ENCODE assay signal across 11 cellular contexts in the genomic region with DNA sequence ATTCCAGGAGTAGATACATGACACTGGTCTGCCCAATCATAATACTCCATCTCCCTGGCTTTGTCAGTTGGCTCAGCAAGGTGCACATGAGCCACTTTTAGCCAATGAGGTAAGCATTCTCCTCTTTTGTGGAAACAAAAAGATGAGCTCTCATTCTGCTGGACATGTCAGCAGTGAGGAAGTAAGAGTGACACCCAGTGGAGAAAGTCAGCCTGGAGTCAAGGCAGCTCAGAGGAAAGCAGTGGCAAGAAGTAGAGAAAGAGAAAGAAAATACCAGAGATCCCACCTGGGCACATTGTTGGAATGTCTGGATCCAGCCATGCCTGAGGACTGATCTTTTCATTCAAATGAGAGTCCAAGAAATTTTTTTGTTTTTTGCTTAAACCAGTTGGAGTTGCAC.
DNase-seq lines count a peak whose midpoint lies in the region; ATAC-seq, FAIRE-seq and TF ChIP-seq lines count a peak whose summit lies in the region.
"Had no signal": no experiment of that assay in that cellular context is flagged by ENCODE, and none has a peak within 500 bp of the region (broad histone marks: within the 10 kb centered on the region; RNA-seq: fewer than 3 reads in every experiment).

No MANE protein-coding gene starts in this region.

- intact Hi-C loops in gastrocnemius medialis (cut with DNase I; ENCODE audit: low total_unique reads), result no loop called here

- H3K36me3 Mint-ChIP-seq in activated T-cell treated with anti-CD3 and anti-CD28 coated beads, Interleukin-2, amount 50 U/mL, for 72 hours (ENCODE audit: insufficient read depth in 2 of 2), result no peaks in the 10 kb centered on the region
- no peaks in the 10 kb centered on the region for H3K36me3 Mint-ChIP-seq in activated T-cell treated with anti-CD3 and anti-CD28 coated beads, Interleukin-2, amount 50 U/mL, for 24 hours (ENCODE audit: low read depth)
- no peaks in the 10 kb centered on the region for H3K36me3 Mint-ChIP-seq in brain

- H3K4me1 ChIP-seq in small intestine (ENCODE audit: control insufficient read depth in 2 of 2, insufficient read depth in 1 of 2, low read depth in 1 of 2, low read length in 1 of 2) (no peaks in the 10 kb centered on the region), gastrocnemius medialis (no peaks in the 10 kb centered on the region)
- H3K4me1 ChIP-seq: esophagus muscularis mucosa, prostate gland had no signal

- peak in 1 of 2 donors; percentile 15 for DNase-seq in activated T-cell treated with anti-CD3 and anti-CD28 coated beads, Interleukin-2, amount 50 U/mL, for 72 hours
- DNase-seq in activated T-cell treated with anti-CD3 and anti-CD28 coated beads, Interleukin-2, amount 50 U/mL, for 24 hours, result no peak
- DNase-seq in NCI-H1436 treated with DMSO at 0.1 percent for 48 hours (lab: John Stamatoyannopoulos, UW) (peak; percentile 13), small intestine (peak; percentile 1), GM12892 (ENCODE audit: insufficient read length) (no peak), gastrocnemius medialis (no peak)
- DNase-seq: NCI-H2081 treated with DMSO at 0.1 percent for 48 hours had no signal

- H3K4me3 ChIP-seq in small intestine (ENCODE audit: low read depth in 1 of 2, low read length in 2 of 2) (no peak overlapping the region), gastrocnemius medialis (no peak overlapping the region)
- H3K4me3 ChIP-seq: esophagus muscularis mucosa, prostate gland had no signal

- H3K27me3 Mint-ChIP-seq in activated T-cell treated with anti-CD3 and anti-CD28 coated beads, Interleukin-2, amount 50 U/mL, for 72 hours (ENCODE audit: low read depth), result peaks cover 43% of the 10 kb centered on the region
- H3K27me3 Mint-ChIP-seq in activated T-cell treated with anti-CD3 and anti-CD28 coated beads, Interleukin-2, amount 50 U/mL, for 24 hours, result peaks cover 20% of the 10 kb centered on the region
- H3K27me3 Mint-ChIP-seq in brain, result no peaks in the 10 kb centered on the region

- H3K9me3 ChIP-seq in small intestine (ENCODE audit: control insufficient read depth, low read depth) (no peaks in the 10 kb centered on the region), gastrocnemius medialis (no peaks in the 10 kb centered on the region)
- H3K9me3 ChIP-seq: esophagus muscularis mucosa, prostate gland had no signal

- H3K36me3 ChIP-seq in small intestine (ENCODE audit: control insufficient read depth in 2 of 2, insufficient read depth in 2 of 2, low read length in 2 of 2) (no peaks in the 10 kb centered on the region), gastrocnemius medialis (no peaks in the 10 kb centered on the region)
- H3K36me3 ChIP-seq: esophagus muscularis mucosa, prostate gland had no signal

- TF ChIP-seq CTCF in brain (conservative IDR thresholded peaks at IDR 0.05) (peak; percentile 40 to 55), gastrocnemius medialis (IDR thresholded peaks at IDR 0.05 in 4 of 5, conservative IDR thresholded peaks at IDR 0.05 in 1 of 5) (no peak)

- in situ Hi-C loops in gastrocnemius medialis (cut with MboI; ENCODE audit: low sequenced_read_pairs in 4 of 4), result loop anchor here in 1 of 4 donors (10.0 kb wide), 1 partner anchor 55 kb away; no protein-coding TSS in a partner anchor

- H3K27me3 ChIP-seq in small intestine (ENCODE audit: control insufficient read depth in 2 of 2, insufficient read depth in 2 of 2, low read length in 2 of 2), result no peaks in the 10 kb centered on the region
- no peaks in the 10 kb centered on the region for H3K27me3 ChIP-seq in gastrocnemius medialis

- H3K4me3 Mint-ChIP-seq in activated T-cell treated with anti-CD3 and anti-CD28 coated beads, Interleukin-2, amount 50 U/mL, for 72 hours, result no peak overlapping the region
- H3K4me3 Mint-ChIP-seq in activated T-cell treated with anti-CD3 and anti-CD28 coated beads, Interleukin-2, amount 50 U/mL, for 24 hours, result no peak overlapping the region
- no peak overlapping the region for H3K4me3 Mint-ChIP-seq in brain

- H3K9me3 Mint-ChIP-seq in activated T-cell treated with anti-CD3 and anti-CD28 coated beads, Interleukin-2, amount 50 U/mL, for 72 hours, result no peaks in the 10 kb centered on the region
- no peaks in the 10 kb centered on the region for H3K9me3 Mint-ChIP-seq in activated T-cell treated with anti-CD3 and anti-CD28 coated beads, Interleukin-2, amount 50 U/mL, for 24 hours
- peaks cover 0 to 9% (median 0%) of the 10 kb centered on the region in 5 experiments for H3K9me3 Mint-ChIP-seq in brain

- H3K27ac Mint-ChIP-seq in activated T-cell treated with anti-CD3 and anti-CD28 coated beads, Interleukin-2, amount 50 U/mL, for 72 hours, result no peak overlapping the region
- no peak overlapping the region for H3K27ac Mint-ChIP-seq in activated T-cell treated with anti-CD3 and anti-CD28 coated beads, Interleukin-2, amount 50 U/mL, for 24 hours
- H3K27ac Mint-ChIP-seq in brain, result no peak overlapping the region

- peak; percentile 49 to 61 for ATAC-seq in activated T-cell treated with anti-CD3 and anti-CD28 coated beads, Interleukin-2, amount 50 U/mL, for 72 hours (replicated peaks in 1 of 2)
- ATAC-seq in GM18867 (IDR thresholded peaks at IDR 0.05; ENCODE audit: unreplicated experiment), result no peak
- no peak for ATAC-seq in gastrocnemius medialis

- no peak overlapping the region for H3K27ac ChIP-seq in small intestine (ENCODE audit: low read depth in 1 of 2, low read length in 1 of 2)
- no peak overlapping the region for H3K27ac ChIP-seq in gastrocnemius medialis
- H3K27ac ChIP-seq: esophagus muscularis mucosa, prostate gland had no signal

- TF ChIP-seq POLR2A in GM12892 (IDR thresholded peaks at IDR 0.05; ENCODE audit: low read depth, low read length), result no peak
- no peak for TF ChIP-seq POLR2A in gastrocnemius medialis (IDR thresholded peaks at IDR 0.05)

- peaks cover 4% of the 10 kb centered on the region for H3K4me1 Mint-ChIP-seq in activated T-cell treated with anti-CD3 and anti-CD28 coated beads, Interleukin-2, amount 50 U/mL, for 72 hours (ENCODE audit: low read depth)
- H3K4me1 Mint-ChIP-seq in activated T-cell treated with anti-CD3 and anti-CD28 coated beads, Interleukin-2, amount 50 U/mL, for 24 hours (ENCODE audit: low read depth), result no peaks in the 10 kb centered on the region
- peaks cover 11% of the 10 kb centered on the region for H3K4me1 Mint-ChIP-seq in brain

- FAIRE-seq in small intestine (lab: Jason Lieb, UNC), result no peak
- FAIRE-seq in GM12892 (lab: Jason Lieb, UNC), result no peak

Comparison
In these comparisons a context has a peak if more than half of its experiments do, and no peak if none do; other contexts are left out.
1. ATAC-seq: peak in activated T-cell treated with anti-CD3 and anti-CD28 coated beads, Interleukin-2, amount 50 U/mL, for 72 hours (2 of 2); none in GM18867 (single experiment) and gastrocnemius medialis (0 of 2).
2. DNase-seq: peak in NCI-H1436 treated with DMSO at 0.1 percent for 48 hours (single experiment) and small intestine (single experiment); none in activated T-cell treated with anti-CD3 and anti-CD28 coated beads, Interleukin-2, amount 50 U/mL, for 24 hours (single experiment), GM12892 (single experiment) and gastrocnemius medialis (0 of 2).
3. CTCF ChIP-seq: peak in brain (2 of 2); none in gastrocnemius medialis (0 of 5).